20 cellular contexts compared by ENCODE assay signal in the genomic region with DNA sequence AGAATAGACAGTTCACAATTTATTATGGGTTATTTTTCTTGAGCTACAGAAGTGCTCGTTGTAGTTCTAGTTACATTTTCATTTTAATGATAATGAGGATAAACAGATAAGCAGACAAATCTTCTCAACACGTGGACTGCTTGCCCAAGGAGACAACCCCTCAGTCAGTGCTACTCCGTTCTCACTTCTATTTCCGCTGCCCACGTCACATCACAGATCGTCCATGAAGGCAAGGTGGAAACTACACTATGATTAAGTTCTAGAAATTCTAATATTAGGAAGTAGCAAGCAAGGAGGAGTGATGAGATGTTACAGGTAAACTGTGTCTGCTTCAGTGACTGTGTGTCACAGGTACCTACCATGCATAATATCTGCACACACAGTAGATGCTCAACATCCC.
DNase-seq lines count a peak whose midpoint lies in the region; ATAC-seq and TF ChIP-seq lines count a peak whose summit lies in the region.
"Had no signal": no experiment of that assay in that cellular context is flagged by ENCODE, and none has a peak within 500 bp of the region (broad histone marks: within the 10 kb centered on the region; RNA-seq: fewer than 3 reads in every experiment).

No MANE protein-coding gene starts in this region.

- H3K27me3 ChIP-seq in SJCRH30 (no peaks in the 10 kb centered on the region), adrenal gland (no peaks in the 10 kb centered on the region)
- H3K27me3 ChIP-seq: ascending aorta, BLaER1, thyroid gland had no signal

- H3K27ac ChIP-seq in SJCRH30: no peak overlapping the region
- no peak overlapping the region for H3K27ac ChIP-seq in adrenal gland
- H3K27ac ChIP-seq: ascending aorta, BLaER1, thyroid gland had no signal

- peak; percentile 9 for DNase-seq in GM10266 (ENCODE audit: extremely low spot score)
- DNase-seq in NCI-H2196 treated with DMSO at 0.1 percent for 48 hours (lab: John Stamatoyannopoulos, UW; ENCODE audit: unreplicated experiment): no peak
- DNase-seq in SJCRH30: no peak
- no peak for DNase-seq in adrenal gland
- DNase-seq: activated CD4-positive, alpha-beta T cell treated with anti-CD3 and anti-CD28 coated beads, Interleukin-2, amount 50 U/mL, for 4 hours; activated naive CD4-positive, alpha-beta T cell treated with anti-CD3 and anti-CD28 coated beads for 36 hours; KG1; left ventricle myocardium superior; NCI-H524 treated with DMSO at 0.1 percent for 48 hours; OCI-M1; SIG-M5; stimulated activated CD4-positive, alpha-beta T cell treated with anti-CD3 and anti-CD28 coated beads, Interleukin-12 subunit alpha, Interleukin-12 subunit beta, amount 100 ng/mL, for 4 hours; thyroid gland had no signal

- H3K4me3 ChIP-seq in SJCRH30 (no peak overlapping the region), adrenal gland (no peak overlapping the region)
- H3K4me3 ChIP-seq: ascending aorta, BLaER1, HAP-1, thyroid gland had no signal

- no peak for TF ChIP-seq POLR2A in adrenal gland (IDR thresholded peaks at IDR 0.05)

- 83 to 91% (median 88%) methylated on average over 6 of the region's 6 CpGs for WGBS in adrenal gland, 4 donors

- no peaks in the 10 kb centered on the region for H3K9me3 ChIP-seq in SJCRH30 (replicated peaks)
- no peaks in the 10 kb centered on the region for H3K9me3 ChIP-seq in adrenal gland (replicated peaks in 1 of 3)
- H3K9me3 ChIP-seq: ascending aorta, BLaER1, HAP-1, thyroid gland had no signal

- H3K4me1 ChIP-seq in SJCRH30: no peaks in the 10 kb centered on the region
- no peaks in the 10 kb centered on the region for H3K4me1 ChIP-seq in adrenal gland (replicated peaks in 1 of 2)
- H3K4me1 ChIP-seq: ascending aorta, BLaER1 had no signal

- intact Hi-C loops in adrenal gland (cut with DNase I): no loop called here

- H3K36me3 ChIP-seq in SJCRH30 (peaks cover 3% of the 10 kb centered on the region; the same call in 1 of the 2 replicates), adrenal gland (replicated peaks in 1 of 2) (no peaks in the 10 kb centered on the region)
- H3K36me3 ChIP-seq: ascending aorta, HAP-1, thyroid gland had no signal

- TF ChIP-seq CTCF in GM10266 (IDR thresholded peaks at IDR 0.05; ENCODE audit: control insufficient read depth, insufficient read depth, low read depth, missing control alignments) (no peak), adrenal gland (IDR thresholded peaks at IDR 0.05) (no peak)

- peak; percentile 39 for ATAC-seq in GM19025 (IDR thresholded peaks at IDR 0.05; ENCODE audit: low read depth, unreplicated experiment)
- ATAC-seq in GM21825 (IDR thresholded peaks at IDR 0.05; ENCODE audit: unreplicated experiment): peak; percentile 52
- ATAC-seq in HG03280 (IDR thresholded peaks at IDR 0.05; ENCODE audit: unreplicated experiment): peak; percentile 65
- no peak for ATAC-seq in HG03159 (IDR thresholded peaks at IDR 0.05; ENCODE audit: unreplicated experiment)
- ATAC-seq: left ventricle myocardium superior had no signal
